8 cellular contexts compared by ENCODE assay signal in genomic region chr1:18556364-18556763, GRCh38.
DNase-seq lines count a peak whose midpoint lies in the region; ATAC-seq, FAIRE-seq and TF ChIP-seq lines count a peak whose summit lies in the region.

No MANE protein-coding gene starts in this region.

- peak; percentile 15 for DNase-seq in DMS 273 treated with DMSO at 0.1 percent for 48 hours (lab: John Stamatoyannopoulos, UW)
- DNase-seq in HEK293T (ENCODE audit: extremely low spot score), result peak; percentile 34
- DNase-seq in HepG2 (ENCODE audit: low spot score), result peak; percentile 27
- DNase-seq in SHP77 (lab: John Stamatoyannopoulos, UW), result no peak

- in situ Hi-C loops in HepG2 (cut with HindIII; ENCODE audit: extremely low pct_ligation_motif_present, low pct_unique_long_range_greater_than_20kb), result no loop called here

- no peaks in the 10 kb centered on the region for H3K4me1 ChIP-seq in HepG2 (ENCODE audit: insufficient read depth, low read length)

- no peaks in the 10 kb centered on the region for H4K20me1 ChIP-seq in HepG2 (ENCODE audit: insufficient read depth, low read length)

- no peak overlapping the region for H3K9ac ChIP-seq in HepG2 (ENCODE audit: insufficient read depth, low read depth, low read length)

- no peak for TF ChIP-seq POLR2A in HepG2 (IDR thresholded peaks at IDR 0.05; ENCODE audit: insufficient read depth in 1 of 2, low read depth in 2 of 2, low read length in 2 of 2)

- H3K9me3 ChIP-seq in HepG2 (ENCODE audit: low read length), result no peaks in the 10 kb centered on the region

- CTCF ChIA-PET in HEK293T (lab: Yijun Ruan, JAX) (interaction anchor here (0.8 to 1.8 kb wide), 6 partner anchors 9 to 231 kb away, joined by 3 to 15 read pairs (median 3); no protein-coding TSS in a partner anchor), HepG2 (lab: Yijun Ruan, JAX; ENCODE audit: low intra/inter-chr PET ratio, low total read pairs) (interaction anchor here (0.7 to 1.6 kb wide), 3 partner anchors 19 to 25 kb away, joined by 3 to 6 read pairs (median 3); no protein-coding TSS in a partner anchor)

- no TSS peak for BruUV-seq in HepG2 (replicated peaks; lab: Mats Ljungman, UMichigan)

- H2AFZ ChIP-seq in HepG2 (ENCODE audit: low read length), result no peak overlapping the region

- H3K36me3 ChIP-seq in HepG2 (replicated peaks in 1 of 2; ENCODE audit: control insufficient read depth in 1 of 2, insufficient read depth in 2 of 2, low read length in 2 of 2), result no peaks in the 10 kb centered on the region

- ATAC-seq in HepG2 (0 out of 3 replicates have a peak, but pooled peaks have one; percentile 37), HG02763 (IDR thresholded peaks at IDR 0.05; ENCODE audit: unreplicated experiment) (no peak), HG02870 (IDR thresholded peaks at IDR 0.05; ENCODE audit: unreplicated experiment) (no peak), GM18907 (IDR thresholded peaks at IDR 0.05; ENCODE audit: unreplicated experiment) (no peak)

- FAIRE-seq in HepG2 (lab: Jason Lieb, UNC), result peak; percentile 64

- 0% methylated on average over 4 of the region's 4 CpGs for WGBS in HepG2 (ENCODE audit: low lambda C conversion rate)

- H3K4me3 ChIP-seq in HepG2 (replicated peaks in 1 of 3; ENCODE audit: insufficient read depth in 1 of 3, low read depth in 2 of 3, low read length in 3 of 3), result no peak overlapping the region

- POLR2A ChIA-PET in HEK293T (lab: Yijun Ruan, JAX) (no interaction called here), HepG2 (lab: Yijun Ruan, JAX) (no interaction called here)

- no peak for TF ChIP-seq RAD21 in HepG2 (CRISPR knock-in tag; IDR thresholded peaks at IDR 0.05)

- intact Hi-C loops in HepG2 (cut with micrococcal nuclease; ENCODE audit: unreplicated experiment), result no loop called here

- no peak overlapping the region for H3K4me2 ChIP-seq in HepG2 (ENCODE audit: low read depth, low read length)

- H3K27me3 ChIP-seq in HepG2 (ENCODE audit: control insufficient read depth in 1 of 2, insufficient read depth in 2 of 2, low read length in 2 of 2), result peaks cover 6 to 43% of the 10 kb centered on the region in 2 experiments; a peak in 4 of 5 replicates

- TF ChIP-seq CTCF in VCaP (conservative IDR thresholded peaks at IDR 0.05), result peak; percentile 67
- peak; percentile 40 for TF ChIP-seq CTCF in HepG2 (CRISPR knock-in tag; IDR thresholded peaks at IDR 0.05)

- no peaks in the 10 kb centered on the region for H3K79me2 ChIP-seq in HepG2 (ENCODE audit: insufficient read depth, low read length)

- H3K27ac ChIP-seq in VCaP (no peak overlapping the region), HepG2 (ENCODE audit: extremely low read length, insufficient read depth, low read length) (no peak overlapping the region)

- no peak for TF ChIP-seq EP300 in HepG2 (IDR thresholded peaks at IDR 0.05; ENCODE audit: low read depth in 2 of 2, low read length in 2 of 2)
- TF ChIP-seq EP300 in HepG2 (CRISPR knock-in tag; IDR thresholded peaks at IDR 0.05; ENCODE audit: borderline replicate concordance), result no peak

TF ChIP-seq in HEK293T, 16 proteins besides CTCF, POLR2A, EP300 and RAD21:
- TF ChIP-seq ZNF384 (IDR thresholded peaks at IDR 0.05), result no peak

TF ChIP-seq in HepG2, 621 proteins besides CTCF, POLR2A, EP300 and RAD21:
- TF ChIP-seq ZNF574 (CRISPR knock-in tag; IDR thresholded peaks at IDR 0.05), result no peak
- peak; percentile 22; the same call in 1 of the 2 replicates for TF ChIP-seq SMC3 (IDR thresholded peaks at IDR 0.05; ENCODE audit: low read length)
- TF ChIP-seq USF2 (IDR thresholded peaks at IDR 0.05; ENCODE audit: low read depth, low read length), result no peak
- TF ChIP-seq USF2 (CRISPR knock-in tag; IDR thresholded peaks at IDR 0.05; ENCODE audit: borderline replicate concordance), result no peak
- TF ChIP-seq ZNF318 (CRISPR knock-in tag; IDR thresholded peaks at IDR 0.05), result no peak

Comparison
In these comparisons a context has a peak if more than half of its experiments do, and no peak if none do; other contexts are left out.
1. DNase-seq: peak in DMS 273 treated with DMSO at 0.1 percent for 48 hours (single experiment), HEK293T (single experiment) and HepG2 (single experiment); none in SHP77 (0 of 2).